27 cellular contexts compared by ENCODE assay signal in genomic region chr1:60897003-60897402, GRCh38.
DNase-seq lines count a peak whose midpoint lies in the region; ATAC-seq and TF ChIP-seq lines count a peak whose summit lies in the region.
"Had no signal": no experiment of that assay in that cellular context is flagged by ENCODE, and none has a peak within 500 bp of the region (broad histone marks: within the 10 kb centered on the region; RNA-seq: fewer than 3 reads in every experiment).

No MANE protein-coding gene starts in this region.

- no peak for TF ChIP-seq EP300 in sigmoid colon (IDR thresholded peaks at IDR 0.05)

- no peaks in the 10 kb centered on the region for H3K79me2 ChIP-seq in mesendoderm (ENCODE audit: control insufficient read depth, insufficient read depth, low read length)

- intact Hi-C loops in sigmoid colon (cut with DNase I), result no loop called here

- no peaks in the 10 kb centered on the region for H3K79me1 ChIP-seq in mesendoderm (ENCODE audit: low read length)

- no peak for TF ChIP-seq CTCF in thoracic aorta (IDR thresholded peaks at IDR 0.05)
- TF ChIP-seq CTCF in sigmoid colon (IDR thresholded peaks at IDR 0.05), result no peak

- peak overlapping the region; percentile 20 for H3K56ac ChIP-seq in mesendoderm (ENCODE audit: low read length)

- no peak overlapping the region for H2AK5ac ChIP-seq in mesendoderm (ENCODE audit: low read length)

- peak overlapping the region; percentile 0 for H3K18ac ChIP-seq in mesendoderm (ENCODE audit: low read length)

- H3K23ac ChIP-seq in mesendoderm (ENCODE audit: low read length), result no peak overlapping the region

- H3K36me3 ChIP-seq in mesendoderm (ENCODE audit: control insufficient read depth, insufficient read depth, low read length) (no peaks in the 10 kb centered on the region), thoracic aorta (no peaks in the 10 kb centered on the region), sigmoid colon (no peaks in the 10 kb centered on the region)
- H3K36me3 ChIP-seq: brain microvascular endothelial cell, right lobe of liver, SJCRH30, stomach had no signal

- H4K8ac ChIP-seq in mesendoderm (ENCODE audit: low read depth, low read length), result no peak overlapping the region

- no peak overlapping the region for H3K4me3 ChIP-seq in mesendoderm (ENCODE audit: low read length)
- no peak overlapping the region for H3K4me3 ChIP-seq in thoracic aorta
- H3K4me3 ChIP-seq in sigmoid colon, result no peak overlapping the region
- H3K4me3 ChIP-seq: right lobe of liver, SJCRH30, stomach had no signal

- H3K9me3 ChIP-seq in thoracic aorta (no peaks in the 10 kb centered on the region), sigmoid colon (no peaks in the 10 kb centered on the region)
- H3K9me3 ChIP-seq: right lobe of liver, SJCRH30, stomach had no signal

- peak; percentile 37 for DNase-seq in NCI-H1694 treated with DMSO at 0.1 percent for 48 hours (lab: John Stamatoyannopoulos, UW)
- DNase-seq in NCI-H1694 (lab: John Stamatoyannopoulos, UW), result no peak
- peak; percentile 20 for DNase-seq in cerebellar cortex (ENCODE audit: low spot score)
- no peak for DNase-seq in mesendoderm
- no peak for DNase-seq in thoracic aorta (ENCODE audit: low spot score)
- no peak for DNase-seq in sigmoid colon
- DNase-seq in NAMALWA (ENCODE audit: low spot score), result no peak
- DNase-seq: 8988T; activated CD4-positive, alpha-beta T cell treated with anti-CD3 and anti-CD28 coated beads for 1 hour; activated CD8-positive, alpha-beta T cell treated with anti-CD3 and anti-CD28 coated beads for 36 hours; activated gamma-delta T cell; activated naive CD8-positive, alpha-beta T cell treated with anti-CD3 and anti-CD28 coated beads, Interleukin-2, amount 50 U/mL, for 24 hours; activated T-cell treated with anti-CD3 and anti-CD28 coated beads for 4 hours; brain microvascular endothelial cell; DMS53; KBM-7; kidney glomerular epithelial cell; mesenchymal stem cell; naive B cell; NCI-H1436 treated with DMSO at 0.1 percent for 48 hours; NCI-H526; right lobe of liver; SJCRH30; stomach; trophoblast cell had no signal

- H3K27me3 ChIP-seq in mesendoderm (ENCODE audit: insufficient read depth, low read length, poor library complexity) (no peaks in the 10 kb centered on the region), thoracic aorta (replicated peaks; ENCODE audit: insufficient read depth) (no peaks in the 10 kb centered on the region), sigmoid colon (no peaks in the 10 kb centered on the region)
- H3K27me3 ChIP-seq: brain microvascular endothelial cell, right lobe of liver, SJCRH30, stomach had no signal

- H3K4me1 ChIP-seq in mesendoderm (ENCODE audit: control insufficient read depth, low read depth, low read length), result no peaks in the 10 kb centered on the region
- H3K4me1 ChIP-seq in thoracic aorta (ENCODE audit: control insufficient read depth in 1 of 2, low read depth in 2 of 2), result peaks cover 3 to 14% of the 10 kb centered on the region in 2 donors
- H3K4me1 ChIP-seq in sigmoid colon, result no peaks in the 10 kb centered on the region
- H3K4me1 ChIP-seq: right lobe of liver, SJCRH30 had no signal

- H3K9ac ChIP-seq in mesendoderm (ENCODE audit: low read length), result no peak overlapping the region

- no peak overlapping the region for H2BK15ac ChIP-seq in mesendoderm (replicated peaks; ENCODE audit: low read depth)

- peak overlapping the region; percentile 90 for H2BK120ac ChIP-seq in mesendoderm (ENCODE audit: low read depth, low read length)

- no peak overlapping the region for H2BK5ac ChIP-seq in mesendoderm (ENCODE audit: low read length)

- ATAC-seq in thoracic aorta (ENCODE audit: insufficient number of reproducible peaks, low FRiP score, low read depth) (no peak), GM21717 (IDR thresholded peaks at IDR 0.05; ENCODE audit: unreplicated experiment) (no peak)
- ATAC-seq: activated CD8-positive, alpha-beta T cell treated with anti-CD3 and anti-CD28 coated beads for 36 hours; activated naive CD8-positive, alpha-beta T cell treated with anti-CD3 and anti-CD28 coated beads, Interleukin-2, amount 50 U/mL, for 24 hours; Panc1; right lobe of liver had no signal

- no peak overlapping the region for H3K4me2 ChIP-seq in mesendoderm (ENCODE audit: low read length)

- no peak overlapping the region for H3K4ac ChIP-seq in mesendoderm (ENCODE audit: low read depth, low read length)

- no peak for TF ChIP-seq POLR2A in sigmoid colon (IDR thresholded peaks at IDR 0.05)

- H4K5ac ChIP-seq in mesendoderm (ENCODE audit: low read length), result no peak overlapping the region

- no peak overlapping the region for H3K27ac ChIP-seq in mesendoderm (ENCODE audit: low read depth, low read length)
- H3K27ac ChIP-seq in thoracic aorta, result peak overlapping the region; percentile 3 to 41
- H3K27ac ChIP-seq in sigmoid colon, result peak overlapping the region in 2 of 4 donors; percentile 24 to 28
- H3K27ac ChIP-seq: brain microvascular endothelial cell, right lobe of liver, SJCRH30, stomach had no signal

- WGBS in mesendoderm (ENCODE audit: extremely low coverage, insufficient coverage, low lambda C conversion rate), result no CpG with 5 or more reads among the region's 12 CpGs
- 88% methylated on average over 12 of the region's 12 CpGs for WGBS in sigmoid colon, 2 donors

Comparison
In these comparisons a context has a peak if more than half of its experiments do, and no peak if none do; other contexts are left out.
1. DNase-seq: peak in NCI-H1694 treated with DMSO at 0.1 percent for 48 hours (single experiment) and cerebellar cortex (single experiment); none in NCI-H1694 (single experiment), mesendoderm (single experiment), thoracic aorta (single experiment), sigmoid colon (single experiment) and NAMALWA (single experiment).